In genomic region chr1:159866905-159867304, GRCh38 we compare ENCODE assay signal across 26 cellular contexts. TPM values are rescaled to one million over a fixed set of nuclear protein-coding genes. Genes with fewer than 3 reads are reported as not detected.
A peak's percentile ranks its signal among the peaks of the same experiment; 100 is the strongest.
DNase-seq lines count a peak whose midpoint lies in the region; ATAC-seq and TF ChIP-seq lines count a peak whose summit lies in the region.
"Had no signal": no experiment of that assay in that cellular context is flagged by ENCODE, and none has a peak within 500 bp of the region (broad histone marks: within the 10 kb centered on the region; RNA-seq: fewer than 3 reads in every experiment).

No MANE protein-coding gene starts in this region.

- H3K79me2 ChIP-seq in SK-N-SH (ENCODE audit: insufficient read depth): no peaks in the 10 kb centered on the region

- TF ChIP-seq POLR2A in Peyer's patch (IDR thresholded peaks at IDR 0.05) (no peak), stomach (IDR thresholded peaks at IDR 0.05) (no peak)

- H3K36me3 ChIP-seq in Peyer's patch (no peaks in the 10 kb centered on the region), colonic mucosa (no peaks in the 10 kb centered on the region), stomach (no peaks in the 10 kb centered on the region), SK-N-SH (replicated peaks in 1 of 2; ENCODE audit: control insufficient read depth in 1 of 2, insufficient read depth in 2 of 2, low read length in 1 of 2) (no peaks in the 10 kb centered on the region)
- H3K36me3 ChIP-seq: pancreas had no signal

- no peaks in the 10 kb centered on the region for H3F3A ChIP-seq in SK-N-SH (replicated peaks; ENCODE audit: insufficient read depth)

- POLR2A ChIA-PET in SK-N-SH (lab: Yijun Ruan, JAX): no interaction called here

- no peaks in the 10 kb centered on the region for H4K20me1 ChIP-seq in SK-N-SH (ENCODE audit: insufficient read depth)

- TF ChIP-seq EP300 in stomach (IDR thresholded peaks at IDR 0.05) (no peak), SK-N-SH (IDR thresholded peaks at IDR 0.05; ENCODE audit: borderline replicate concordance in 1 of 2, low read depth in 1 of 2, low read length in 1 of 2) (no peak)

- TF ChIP-seq CTCF in Peyer's patch (IDR thresholded peaks at IDR 0.05) (no peak), colonic mucosa (IDR thresholded peaks at IDR 0.05) (no peak), stomach (IDR thresholded peaks at IDR 0.05) (no peak), SK-N-SH (IDR thresholded peaks at IDR 0.05) (no peak)

- no peak overlapping the region for H3K4me2 ChIP-seq in SK-N-SH

- H3K4me3 ChIP-seq in Peyer's patch: no peak overlapping the region
- H3K4me3 ChIP-seq in colonic mucosa: no peak overlapping the region
- no peak overlapping the region for H3K4me3 ChIP-seq in stomach
- H3K4me3 ChIP-seq in SK-N-SH (ENCODE audit: low read depth in 2 of 2, low read length in 1 of 2): no peak overlapping the region
- H3K4me3 ChIP-seq: pancreas had no signal

- no peaks in the 10 kb centered on the region for H3K9me2 ChIP-seq in SK-N-SH

- H3K4me1 ChIP-seq in Peyer's patch (peaks cover 0 to 22% (median 3%) of the 10 kb centered on the region in 4 donors), colonic mucosa (no peaks in the 10 kb centered on the region), stomach (peaks cover 7 to 25% (median 21%) of the 10 kb centered on the region in 4 donors), SK-N-SH (ENCODE audit: control insufficient read depth in 1 of 2, insufficient read depth in 2 of 2, low read depth in 1 of 2, low read length in 1 of 2) (peaks cover 5 to 9% of the 10 kb centered on the region in 2 experiments; a peak in 1 of 4 replicates)

- H3K27me3 ChIP-seq in Peyer's patch (no peaks in the 10 kb centered on the region), colonic mucosa (no peaks in the 10 kb centered on the region), stomach (peaks cover 0 to 24% (median 0%) of the 10 kb centered on the region in 3 donors), SK-N-SH (ENCODE audit: insufficient read depth) (no peaks in the 10 kb centered on the region)
- H3K27me3 ChIP-seq: pancreas had no signal

- H3K27ac ChIP-seq in Peyer's patch: peak overlapping the region in 3 of 4 donors; percentile 16 to 84 (median 78)
- H3K27ac ChIP-seq in colonic mucosa: peak overlapping the region; percentile 75
- peak overlapping the region; percentile 10 to 68 (median 52) for H3K27ac ChIP-seq in stomach
- no peak overlapping the region for H3K27ac ChIP-seq in SK-N-SH (ENCODE audit: low read depth in 2 of 2, low read length in 1 of 2)
- H3K27ac ChIP-seq: HL-60 had no signal

- intact Hi-C loops in colonic mucosa (cut with DNase I): no loop called here
- intact Hi-C loops in stomach (cut with DNase I; ENCODE audit: low total_unique reads): no loop called here

- no peak overlapping the region for H2AFZ ChIP-seq in SK-N-SH (ENCODE audit: low read depth)

- DNase-seq in DMS53 (lab: John Stamatoyannopoulos, UW) (peak; percentile 38), DMS53 treated with DMSO at 0.1 percent for 48 hours (lab: John Stamatoyannopoulos, UW; ENCODE audit: unreplicated experiment) (no peak), Peyer's patch (no peak), colonic mucosa (no peak), stomach (no peak), NCI-H524 (lab: John Stamatoyannopoulos, UW) (no peak), SK-N-SH (no peak), left lobe of liver (ENCODE audit: low spot score) (no peak)
- DNase-seq: 8988T; activated CD4-positive, CD25-positive, alpha-beta regulatory T cell treated with anti-CD3 and anti-CD28 coated beads, Interleukin-2, amount 50 U/mL, for 72 hours; activated naive CD4-positive, alpha-beta T cell treated with Interleukin-2 at 50 U/mL for 16 hours; activated T-cell treated with anti-CD3 and anti-CD28 coated beads, Interleukin-2, amount 50 U/mL, for 48 hours; amniotic stem cell; GOT3; islet precursor cell; retina; SIG-M5; stimulated activated CD4-positive, alpha-beta T cell treated with anti-CD3 and anti-CD28 coated beads, Interleukin-2, amount 100 ng/mL, for 48 hours; SW 1271 had no signal

- H3K9me3 ChIP-seq in Peyer's patch (no peaks in the 10 kb centered on the region), colonic mucosa (no peaks in the 10 kb centered on the region), stomach (no peaks in the 10 kb centered on the region), SK-N-SH (no peaks in the 10 kb centered on the region)
- H3K9me3 ChIP-seq: pancreas had no signal

- CTCF ChIA-PET in SK-N-SH (lab: Yijun Ruan, JAX): interaction anchor here (1.7 kb wide), 1 partner anchor 68 kb away, joined by 5 read pairs; no protein-coding TSS in a partner anchor

- TF ChIP-seq RAD21 in SK-N-SH (IDR thresholded peaks at IDR 0.05; ENCODE audit: low read length): no peak

- H3K9ac ChIP-seq in colonic mucosa (ENCODE audit: low read depth in 2 of 2, low read length in 2 of 2): peak overlapping the region in 1 of 2 donors; percentile 55
- no peak overlapping the region for H3K9ac ChIP-seq in SK-N-SH

- ATAC-seq in left lobe of liver: no peak
- ATAC-seq: HepG2 had no signal

- 78 to 86% (median 82%) methylated on average over 8 of the region's 8 CpGs for WGBS in stomach, 5 donors
- WGBS in SK-N-SH (ENCODE audit: low lambda C conversion rate): 96% methylated on average over 8 of the region's 8 CpGs

TF ChIP-seq in SK-N-SH, 30 proteins besides CTCF, POLR2A, EP300 and RAD21:
- TF ChIP-seq RFX5 (IDR thresholded peaks at IDR 0.05; ENCODE audit: low read length): no peak
- TF ChIP-seq IRF3 (IDR thresholded peaks at IDR 0.05; ENCODE audit: low read depth, low read length): no peak
- no peak for TF ChIP-seq USF1 (IDR thresholded peaks at IDR 0.05; ENCODE audit: borderline replicate concordance, low read depth)
- no peak for TF ChIP-seq TEAD4 (IDR thresholded peaks at IDR 0.05; ENCODE audit: borderline replicate concordance, insufficient read depth)
- TF ChIP-seq FOXJ3 (CRISPR knock-in tag; IDR thresholded peaks at IDR 0.05): no peak
- TF ChIP-seq GABPA (IDR thresholded peaks at IDR 0.05; ENCODE audit: low read depth): no peak
- no peak for TF ChIP-seq TAF1 (IDR thresholded peaks at IDR 0.05; ENCODE audit: borderline replicate concordance, low read depth, low read length)
- no peak for TF ChIP-seq GATA2 (CRISPR knock-in tag; IDR thresholded peaks at IDR 0.05)
- TF ChIP-seq SIN3A (IDR thresholded peaks at IDR 0.05; ENCODE audit: borderline replicate concordance, low read depth, low read length): no peak
- TF ChIP-seq POLR2AphosphoS5 (IDR thresholded peaks at IDR 0.05; ENCODE audit: low read depth, low read length): no peak

RNA-seq across cellular contexts. Expression of gene VSIG8, which starts 4.4 kb away (rescaled TPM):
- under 1 TPM in 1 of 4 donors, not detected in 3; 0.85 TPM for total RNA-seq in Peyer's patch
- total RNA-seq in colonic mucosa: not detected
- total RNA-seq in stomach: 1 to 10 TPM in 1 of 5 donors, not detected in 4; 2.5 TPM
- polyA plus RNA-seq in stomach: under 1 TPM in 1 of 3 donors, not detected in 2; 0.30 TPM
- polyA plus RNA-seq in SK-N-SH (2012; rRNA removed): not detected in 2 replicates
- polyA plus RNA-seq in SK-N-SH (2012; cell fraction: cytosol; rRNA removed): 0.03 and 0.08 TPM in 2 replicates
- polyA plus RNA-seq in SK-N-SH (2012; cell fraction: nucleus; rRNA removed): 0.19 and 0.27 TPM in 2 replicates
- total RNA-seq in left lobe of liver: not detected
- total RNA-seq: HepG2, LHCN-M2, pancreas, ureter had no signal
- polyA plus RNA-seq: HepG2, liver had no signal

RNA-seq across cellular contexts. Expression of gene CFAP45, which starts 33.1 kb away (rescaled TPM):
- 1 to 10 TPM in 1 of 4 donors, not detected in 3; 2.5 TPM for total RNA-seq in Peyer's patch
- total RNA-seq in colonic mucosa: under 1 TPM in 1 of 2 donors, not detected in 1; 0.30 TPM
- 1 to 10 TPM in 1 of 5 donors, under 1 TPM in 1, not detected in 3; 0.73 to 1.0 TPM for total RNA-seq in stomach
- polyA plus RNA-seq in stomach: under 1 TPM in 2 of 3 donors, not detected in 1; 0.30 to 0.31 TPM
- 0.57 and 0.74 TPM in 2 replicates for polyA plus RNA-seq in SK-N-SH (2012; rRNA removed)
- polyA plus RNA-seq in SK-N-SH (2012; cell fraction: cytosol; rRNA removed): 0.51 and 0.66 TPM in 2 replicates
- 0.95 and 2.1 TPM in 2 replicates for polyA plus RNA-seq in SK-N-SH (2012; cell fraction: nucleus; rRNA removed)
- not detected for total RNA-seq in left lobe of liver
- total RNA-seq: HepG2, liver had no signal
- polyA plus RNA-seq: HepG2 had no signal

RNA-seq across cellular contexts. Expression of gene SLAMF8, which starts 40.2 kb away (rescaled TPM):
- total RNA-seq in Peyer's patch: 10 to 100 TPM in 1 of 4 donors, 1 to 10 TPM in 2, not detected in 1; 1.1 to 18.2 (median 2.7) TPM
- total RNA-seq in colonic mucosa: 1 to 10 TPM; 1.5 to 1.9 TPM
- total RNA-seq in stomach: 1 to 10 TPM in 3 of 5 donors, not detected in 2; 2.0 to 4.5 (median 2.9) TPM
- polyA plus RNA-seq in stomach: 1 to 10 TPM in 2 of 3 donors, under 1 TPM in 1; 0.76 to 3.1 (median 1.9) TPM
- polyA plus RNA-seq in SK-N-SH (2012; rRNA removed): not detected in 2 replicates
- not detected in 2 replicates for polyA plus RNA-seq in SK-N-SH (2012; cell fraction: cytosol; rRNA removed)
- 0.07 and 0.10 TPM in 2 replicates for polyA plus RNA-seq in SK-N-SH (2012; cell fraction: nucleus; rRNA removed)
- 0.53 TPM for total RNA-seq in left lobe of liver
- total RNA-seq: HepG2, LHCN-M2 had no signal
- polyA plus RNA-seq: HepG2, neural cell had no signal

RNA-seq across cellular contexts. Expression of gene TAGLN2, which starts 58.4 kb away (rescaled TPM):
- 100 to 1,000 TPM; 120 to 304 (median 177) TPM for total RNA-seq in Peyer's patch
- 100 to 1,000 TPM; 354 to 515 TPM for total RNA-seq in colonic mucosa
- total RNA-seq in stomach: 100 to 1,000 TPM in 4 of 5 donors, 10 to 100 TPM in 1; 49.0 to 445 (median 239) TPM
- polyA plus RNA-seq in stomach: 1,000 to 10,000 TPM in 1 of 3 donors, 100 to 1,000 TPM in 2; 306 to 1,290 (median 583) TPM
- polyA plus RNA-seq in SK-N-SH (2012; rRNA removed): 625 and 646 TPM in 2 replicates
- 361 and 510 TPM in 2 replicates for polyA plus RNA-seq in SK-N-SH (2012; cell fraction: cytosol; rRNA removed)
- polyA plus RNA-seq in SK-N-SH (2012; cell fraction: nucleus; rRNA removed): 304 and 445 TPM in 2 replicates
- total RNA-seq in left lobe of liver: 68.3 TPM

Comparison
In these comparisons a context has a peak if more than half of its experiments do, and no peak if none do; other contexts are left out.
1. H3K27ac ChIP-seq: peak in Peyer's patch (3 of 4), colonic mucosa (single experiment) and stomach (5 of 5); none in SK-N-SH (0 of 2).